ENCODE assay signal across 1 cellular context in genomic region chr17:30475206-30475605, GRCh38.
TF ChIP-seq lines count a peak whose summit lies in the region.

No MANE protein-coding gene starts in this region.

TF ChIP-seq in HEK293, 187 proteins besides CTCF, POLR2A, EP300 and RAD21 (continued from another document):
- TF ChIP-seq ZNF449 (tag by site-specific recombination; IDR thresholded peaks at IDR 0.05) (no peak), ZNF324 (tag by site-specific recombination; IDR thresholded peaks at IDR 0.05) (no peak), SALL2 (tag by site-specific recombination; IDR thresholded peaks at IDR 0.05; ENCODE audit: borderline replicate concordance) (no peak)
